1 cellular context compared by ENCODE assay signal in the genomic region with DNA sequence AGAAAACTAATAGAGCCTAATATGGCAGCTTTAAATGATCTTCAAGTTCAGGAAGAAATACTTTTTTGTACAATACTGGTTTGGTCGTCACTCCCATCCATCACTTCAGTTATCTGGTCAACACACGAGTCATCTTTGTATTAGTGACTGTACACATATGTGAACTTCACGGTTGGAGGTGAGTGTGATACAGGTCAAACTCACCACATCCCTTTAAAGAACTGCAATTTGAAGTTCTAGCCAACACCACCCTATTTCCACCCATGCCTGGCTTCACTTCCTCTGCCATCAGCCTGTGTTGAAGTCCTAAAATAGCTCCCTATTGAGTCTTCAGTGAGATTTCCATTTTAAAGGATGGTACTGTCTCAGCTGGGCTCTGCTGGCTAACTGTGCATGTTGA.
TF ChIP-seq lines count a peak whose summit lies in the region.

No MANE protein-coding gene starts in this region.

TF ChIP-seq in IMR-90, 13 proteins besides CTCF, POLR2A, EP300 and RAD21 (continued from another document):
- TF ChIP-seq, protein P1, sequence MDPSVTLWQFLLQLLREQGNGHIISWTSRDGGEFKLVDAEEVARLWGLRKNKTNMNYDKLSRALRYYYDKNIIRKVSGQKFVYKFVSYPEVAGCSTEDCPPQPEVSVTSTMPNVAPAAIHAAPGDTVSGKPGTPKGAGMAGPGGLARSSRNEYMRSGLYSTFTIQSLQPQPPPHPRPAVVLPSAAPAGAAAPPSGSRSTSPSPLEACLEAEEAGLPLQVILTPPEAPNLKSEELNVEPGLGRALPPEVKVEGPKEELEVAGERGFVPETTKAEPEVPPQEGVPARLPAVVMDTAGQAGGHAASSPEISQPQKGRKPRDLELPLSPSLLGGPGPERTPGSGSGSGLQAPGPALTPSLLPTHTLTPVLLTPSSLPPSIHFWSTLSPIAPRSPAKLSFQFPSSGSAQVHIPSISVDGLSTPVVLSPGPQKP (IDR thresholded peaks at IDR 0.05; ENCODE audit: borderline replicate concordance, low read depth, low read length): no peak
- TF ChIP-seq FOS (IDR thresholded peaks at IDR 0.05; ENCODE audit: low read depth, low read length): no peak
